8 cellular contexts compared by ENCODE assay signal in genomic region chr7:131370523-131370968, GRCh38. TPM values are rescaled to one million over a fixed set of nuclear protein-coding genes. Genes with fewer than 3 reads are reported as not detected.
DNase-seq lines count a peak whose midpoint lies in the region; ATAC-seq and TF ChIP-seq lines count a peak whose summit lies in the region.

No MANE protein-coding gene starts in this region.

- TF ChIP-seq CTCF in MCF 10A (IDR thresholded peaks at IDR 0.05; ENCODE audit: unreplicated experiment) (no peak), breast epithelium (IDR thresholded peaks at IDR 0.05) (no peak), mesothelial cell of epicardium (IDR thresholded peaks at IDR 0.05; ENCODE audit: unreplicated experiment) (no peak)

- intact Hi-C loops in MCF 10A (cut with micrococcal nuclease): no loop called here
- intact Hi-C loops in breast epithelium (cut with DNase I; ENCODE audit: low total_unique reads): no loop called here

- H3K9me3 Mint-ChIP-seq in MCF 10A (ENCODE audit: unreplicated experiment): no peaks in the 10 kb centered on the region
- no peaks in the 10 kb centered on the region for H3K9me3 Mint-ChIP-seq in activated T-helper 17 cell treated with anti-CD3 and anti-CD28 coated beads, Interleukin-2, amount 50 U/mL, for 72 hours
- peaks cover 3% of the 10 kb centered on the region for H3K9me3 Mint-ChIP-seq in mesothelial cell of epicardium

- H3K27me3 Mint-ChIP-seq in MCF 10A (ENCODE audit: insufficient read depth, unreplicated experiment) (no peaks in the 10 kb centered on the region), mesothelial cell of epicardium (ENCODE audit: low read depth) (no peaks in the 10 kb centered on the region)
- H3K27me3 Mint-ChIP-seq in activated T-helper 17 cell treated with anti-CD3 and anti-CD28 coated beads, Interleukin-2, amount 50 U/mL, for 72 hours: no peaks in the 10 kb centered on the region

- POLR2A ChIA-PET in MCF 10A (lab: Yijun Ruan, JAX): interaction anchor here (0.7 to 1.6 kb wide), 4 partner anchors 11 to 77 kb away, joined by 3 to 6 read pairs (median 4); partner anchors contain the start of gene MKLN1

- H3K4me3 ChIP-seq in breast epithelium: no peak overlapping the region

- H3K36me3 Mint-ChIP-seq in MCF 10A (ENCODE audit: insufficient read depth, unreplicated experiment): no peaks in the 10 kb centered on the region
- peaks cover 5% of the 10 kb centered on the region for H3K36me3 Mint-ChIP-seq in activated T-helper 17 cell treated with anti-CD3 and anti-CD28 coated beads, Interleukin-2, amount 50 U/mL, for 72 hours (ENCODE audit: low read depth)
- no peaks in the 10 kb centered on the region for H3K36me3 Mint-ChIP-seq in mesothelial cell of epicardium

- H3K4me3 Mint-ChIP-seq in MCF 10A (ENCODE audit: unreplicated experiment) (no peak overlapping the region), mesothelial cell of epicardium (no peak overlapping the region)
- H3K4me3 Mint-ChIP-seq in activated T-helper 17 cell treated with anti-CD3 and anti-CD28 coated beads, Interleukin-2, amount 50 U/mL, for 72 hours: no peak overlapping the region

- no peaks in the 10 kb centered on the region for H3K9me3 ChIP-seq in breast epithelium

- no TSS peak for BruUV-seq in MCF 10A (replicated peaks; lab: Mats Ljungman, UMichigan)

- H3K4me1 ChIP-seq in breast epithelium: no peaks in the 10 kb centered on the region

- H3K27ac ChIP-seq in breast epithelium: no peak overlapping the region

- no peaks in the 10 kb centered on the region for H3K27me3 ChIP-seq in breast epithelium

- ATAC-seq in HG03457 (IDR thresholded peaks at IDR 0.05; ENCODE audit: unreplicated experiment): peak; percentile 86
- peak; percentile 47 for ATAC-seq in activated T-helper 17 cell treated with anti-CD3 and anti-CD28 coated beads, Interleukin-2, amount 50 U/mL, for 72 hours (replicated peaks)

- TF ChIP-seq POLR2A in breast epithelium (IDR thresholded peaks at IDR 0.05): no peak

- H3K36me3 ChIP-seq in breast epithelium: no peaks in the 10 kb centered on the region

- H3K4me1 Mint-ChIP-seq in MCF 10A (ENCODE audit: insufficient read depth, unreplicated experiment): peaks cover 39% of the 10 kb centered on the region
- H3K4me1 Mint-ChIP-seq in activated T-helper 17 cell treated with anti-CD3 and anti-CD28 coated beads, Interleukin-2, amount 50 U/mL, for 72 hours: peaks cover 48% of the 10 kb centered on the region
- peaks cover 20% of the 10 kb centered on the region for H3K4me1 Mint-ChIP-seq in mesothelial cell of epicardium

- DNase-seq in MCF 10A (ENCODE audit: unreplicated experiment) (peak; percentile 24), breast epithelium (ENCODE audit: low spot score in 2 of 2) (no peak), mesothelial cell of epicardium (ENCODE audit: low spot score in 2 of 2, unreplicated experiment in 2 of 2) (no peak), NCI-H748 treated with DMSO at 0.1 percent for 48 hours (lab: John Stamatoyannopoulos, UW) (no peak), pons (ENCODE audit: low spot score) (no peak)
- no peak for DNase-seq in stimulated activated naive CD4-positive, alpha-beta T cell treated with Interleukin-2 at 50 U/mL for 16 hours (lab: John Stamatoyannopoulos, UW)

- CTCF ChIA-PET in MCF 10A (lab: Yijun Ruan, JAX): no interaction called here

- H3K27ac Mint-ChIP-seq in MCF 10A (ENCODE audit: low read depth, unreplicated experiment) (peak overlapping the region; percentile 35), mesothelial cell of epicardium (peak overlapping the region; percentile 86)
- peak overlapping the region; percentile 43 for H3K27ac Mint-ChIP-seq in activated T-helper 17 cell treated with anti-CD3 and anti-CD28 coated beads, Interleukin-2, amount 50 U/mL, for 72 hours

RNA-seq across cellular contexts. Expression of gene MKLN1, which starts 42.9 kb away (rescaled TPM):
- 35.6 and 35.8 TPM in 2 replicates for total RNA-seq in MCF 10A (2022)
- 100 to 1,000 TPM in 1 of 3 donors, 10 to 100 TPM in 2; 78.1 to 113 (median 80.3) TPM for total RNA-seq in breast epithelium
- 10 to 100 TPM; 49.5 to 70.1 TPM for total RNA-seq in activated T-helper 17 cell treated with anti-CD3 and anti-CD28 coated beads, Interleukin-2, amount 50 U/mL, for 72 hours
- 58.1 to 67.3 TPM (median 61.7 TPM) in 3 replicates for total RNA-seq in mesothelial cell of epicardium

Comparison
In these comparisons a context has a peak if more than half of its experiments do, and no peak if none do; other contexts are left out.
1. H3K27ac Mint-ChIP-seq: peak in every context shown above with its lines; median percentile 86 in mesothelial cell of epicardium; 43 in activated T-helper 17 cell treated with anti-CD3 and anti-CD28 coated beads, Interleukin-2, amount 50 U/mL, for 72 hours; 35 in MCF 10A.